25 cellular contexts compared by ENCODE assay signal in genomic region chr3:139893264-139893962, GRCh38. TPM values are rescaled to one million over a fixed set of nuclear protein-coding genes. Genes with fewer than 3 reads are reported as not detected.
DNase-seq lines count a peak whose midpoint lies in the region; ATAC-seq and TF ChIP-seq lines count a peak whose summit lies in the region.
"Had no signal": no experiment of that assay in that cellular context is flagged by ENCODE, and none has a peak within 500 bp of the region (broad histone marks: within the 10 kb centered on the region; RNA-seq: fewer than 3 reads in every experiment).

No MANE protein-coding gene starts in this region.

- peak; percentile 31 for DNase-seq in NCI-H187 treated with DMSO at 0.1 percent for 48 hours (lab: John Stamatoyannopoulos, UW)
- DNase-seq in NCI-H187 (lab: John Stamatoyannopoulos, UW), result no peak
- peak; percentile 61 for DNase-seq in osteoblast (ENCODE audit: insufficient read length, low spot score, missing footprints)
- DNase-seq in uterus, result peak; percentile 41 to 65
- no peak for DNase-seq in left lung
- DNase-seq: 8988T; activated CD8-positive, alpha-beta T cell treated with anti-CD3 and anti-CD28 coated beads, Interleukin-2, amount 10 ng/mL, durations not matched to agents 7 days and 5 days; activated gamma-delta T cell; activated naive CD8-positive, alpha-beta T cell treated with anti-CD3 and anti-CD28 coated beads, Interleukin-2, amount 50 U/mL, for 24 hours; activated T-cell treated with anti-CD3 and anti-CD28 coated beads for 4 hours; CD4-positive, CD25-positive, alpha-beta regulatory T cell; HCEC 1CT; left colon; mesendoderm; NCI-H2029; NK-92 treated with Interleukin-12 subunit alpha and Interleukin-12 subunit beta, amount 100 ng/mL, for 24 hours; PC-9; SIG-M5; stimulated activated naive CD8-positive, alpha-beta T cell treated with anti-CD3 and anti-CD28 coated beads, Interleukin-15, Interleukin-2, amounts not matched to agents 100 U/mL and 50 U/mL, for 24 hours; T-cell had no signal

- ATAC-seq in gastroesophageal sphincter (peak; percentile 81), HG02623 (IDR thresholded peaks at IDR 0.05; ENCODE audit: unreplicated experiment) (no peak), esophagus mucosa (no peak), left lung (no peak)
- ATAC-seq: activated CD8-positive, alpha-beta T cell treated with anti-CD3 and anti-CD28 coated beads, Interleukin-2, amount 10 ng/mL, durations not matched to agents 7 days and 5 days; activated naive CD8-positive, alpha-beta T cell treated with anti-CD3 and anti-CD28 coated beads, Interleukin-2, amount 50 U/mL, for 24 hours; left colon; stimulated activated naive CD8-positive, alpha-beta T cell treated with anti-CD3 and anti-CD28 coated beads, Interleukin-15, Interleukin-2, amounts not matched to agents 100 U/mL and 50 U/mL, for 24 hours; T-cell had no signal

- no peak for TF ChIP-seq EP300 in gastroesophageal sphincter (IDR thresholded peaks at IDR 0.05)

- no peaks in the 10 kb centered on the region for H3K27me3 ChIP-seq in gastroesophageal sphincter
- H3K27me3 ChIP-seq in osteoblast (ENCODE audit: insufficient read depth, low read length), result no peaks in the 10 kb centered on the region
- no peaks in the 10 kb centered on the region for H3K27me3 ChIP-seq in uterus
- H3K27me3 ChIP-seq in left lung, result no peaks in the 10 kb centered on the region

- H3K4me1 ChIP-seq in gastroesophageal sphincter, result peaks cover 0 to 4% (median 0%) of the 10 kb centered on the region in 3 donors
- H3K4me1 ChIP-seq in osteoblast (ENCODE audit: insufficient read depth, low read length), result no peaks in the 10 kb centered on the region
- no peaks in the 10 kb centered on the region for H3K4me1 ChIP-seq in uterus
- no peaks in the 10 kb centered on the region for H3K4me1 ChIP-seq in left lung

- peak overlapping the region; percentile 37 to 71 (median 58) for H3K27ac ChIP-seq in gastroesophageal sphincter
- H3K27ac ChIP-seq in osteoblast (ENCODE audit: low read depth, low read length), result no peak overlapping the region
- H3K27ac ChIP-seq in uterus, result peak overlapping the region; percentile 49 to 66
- no peak overlapping the region for H3K27ac ChIP-seq in left lung
- H3K27ac ChIP-seq: epithelial cell of prostate, PC-9 had no signal

- no peak for TF ChIP-seq CTCF in gastroesophageal sphincter (IDR thresholded peaks at IDR 0.05)
- TF ChIP-seq CTCF in osteoblast (IDR thresholded peaks at IDR 0.05; ENCODE audit: extremely low read depth, low read depth, low read length), result no peak
- no peak for TF ChIP-seq CTCF in uterus (IDR thresholded peaks at IDR 0.05)
- TF ChIP-seq CTCF in left lung (IDR thresholded peaks at IDR 0.05), result no peak

- no peaks in the 10 kb centered on the region for H4K20me1 ChIP-seq in osteoblast (ENCODE audit: insufficient read depth, low read length)

- H3K4me2 ChIP-seq in osteoblast (ENCODE audit: insufficient read depth, low read length), result no peak overlapping the region
- H3K4me2 ChIP-seq: PC-9 had no signal

- H2AFZ ChIP-seq in osteoblast (ENCODE audit: low read length), result no peak overlapping the region
- H2AFZ ChIP-seq: PC-9 had no signal

- no peaks in the 10 kb centered on the region for H3K79me2 ChIP-seq in osteoblast (ENCODE audit: insufficient read depth, low read length)

- TF ChIP-seq POLR2A in gastroesophageal sphincter (IDR thresholded peaks at IDR 0.05) (no peak), uterus (IDR thresholded peaks at IDR 0.05) (no peak)

- H3K9me3 ChIP-seq in gastroesophageal sphincter (no peaks in the 10 kb centered on the region), osteoblast (ENCODE audit: low read depth, low read length) (no peaks in the 10 kb centered on the region), uterus (no peaks in the 10 kb centered on the region), left lung (no peaks in the 10 kb centered on the region)

- 74 to 79% methylated on average over 2 of the region's 2 CpGs for WGBS in gastroesophageal sphincter (ENCODE audit: low coverage in 1 of 2), 2 donors

- H3K36me3 ChIP-seq in gastroesophageal sphincter (no peaks in the 10 kb centered on the region), osteoblast (ENCODE audit: insufficient read depth, low read length) (no peaks in the 10 kb centered on the region), uterus (no peaks in the 10 kb centered on the region), left lung (no peaks in the 10 kb centered on the region)

- H3K4me3 ChIP-seq in gastroesophageal sphincter, result no peak overlapping the region
- H3K4me3 ChIP-seq in osteoblast (ENCODE audit: insufficient read depth, low read length), result no peak overlapping the region
- no peak overlapping the region for H3K4me3 ChIP-seq in uterus
- H3K4me3 ChIP-seq in left lung, result no peak overlapping the region
- H3K4me3 ChIP-seq: PC-9 had no signal

- intact Hi-C loops in uterus (cut with DNase I; ENCODE audit: low total_unique reads), result no loop called here
- intact Hi-C loops in left lung (cut with DNase I), result no loop called here

RNA-seq across cellular contexts. Expression of gene CLSTN2, which starts 41.6 kb away (rescaled TPM):
- 1 to 10 TPM; 6.6 to 9.7 (median 7.7) TPM for total RNA-seq in gastroesophageal sphincter
- total RNA-seq in osteoblast, result under 0.01 TPM in 2 replicates
- 10 to 100 TPM in 3 of 4 donors, 1 to 10 TPM in 1; 4.7 to 32.2 (median 19.2) TPM for total RNA-seq in uterus
- 1.5 TPM for total RNA-seq in esophagus mucosa
- total RNA-seq in left lung, result 1 to 10 TPM in 1 of 2 donors, under 1 TPM in 1; 0.97 to 1.1 TPM
- total RNA-seq: activated CD8-positive, alpha-beta T cell treated with anti-CD3 and anti-CD28 coated beads, Interleukin-2, amount 10 ng/mL, durations not matched to agents 7 days and 5 days; CD4-positive, CD25-positive, alpha-beta regulatory T cell; NCI-H460; PC-9 had no signal

Comparison
In these comparisons a context has a peak if more than half of its experiments do, and no peak if none do; other contexts are left out.
1. DNase-seq: peak in NCI-H187 treated with DMSO at 0.1 percent for 48 hours (single experiment), osteoblast (single experiment) and uterus (2 of 2); none in NCI-H187 (0 of 2) and left lung (0 of 2).
2. H3K27ac ChIP-seq: peak in gastroesophageal sphincter (4 of 4) and uterus (2 of 2); none in osteoblast (single experiment) and left lung (0 of 2).